In the genomic region with DNA sequence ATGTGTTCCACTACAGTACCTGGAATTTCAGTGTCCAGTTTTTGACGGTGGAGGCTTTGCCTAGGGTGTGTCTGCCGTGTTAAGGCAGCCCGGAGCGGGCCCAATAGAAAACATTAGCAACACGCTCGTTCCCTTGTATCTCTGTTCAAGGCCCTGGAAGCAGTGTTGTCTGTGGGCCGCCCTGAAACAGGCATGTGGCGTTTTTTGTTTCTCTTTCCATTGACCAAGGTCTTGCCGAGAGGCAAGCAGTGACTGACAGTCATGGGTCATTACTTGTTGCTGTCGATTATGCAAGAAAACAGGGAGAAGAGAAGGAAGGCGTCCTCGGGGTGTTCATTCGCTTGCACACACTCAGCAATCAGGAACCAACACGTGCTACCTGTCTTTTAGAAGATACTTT, we compare ENCODE assay signal across 19 cellular contexts.
"Had no signal": no experiment of that assay in that cellular context is flagged by ENCODE, and none has a peak within 500 bp of the region (broad histone marks: within the 10 kb centered on the region; RNA-seq: fewer than 3 reads in every experiment).

No MANE protein-coding gene starts in this region.

- FAIRE-seq: frontal cortex, islet of Langerhans, small intestine had no signal

- H3K9me3 ChIP-seq: colonic mucosa, lower lobe of right lung, stomach, thoracic aorta, transverse colon had no signal

- H3K4me3 ChIP-seq: colonic mucosa, heart left ventricle, left ventricle myocardium inferior, lower lobe of right lung, right atrium auricular region, stomach, thoracic aorta, transverse colon had no signal

- H3K27me3 ChIP-seq: colonic mucosa, heart left ventricle, right atrium auricular region, stomach, transverse colon had no signal

- H3K27ac ChIP-seq: colonic mucosa, heart left ventricle, left ventricle myocardium inferior, lower lobe of right lung, right atrium auricular region, stomach, thoracic aorta, transverse colon had no signal

- ATAC-seq: heart left ventricle, lower lobe of right lung, natural killer cell had no signal

- H3K36me3 ChIP-seq: colonic mucosa had no signal

- H3K4me1 ChIP-seq: colonic mucosa, heart left ventricle, left ventricle myocardium inferior, lower lobe of right lung, stomach, transverse colon had no signal

- DNase-seq: colonic mucosa; dermis blood vessel endothelial cell; erythroblast; heart left ventricle; hypothalamus; left ventricle myocardium inferior; lower lobe of right lung; natural killer cell; posterior cingulate gyrus; small intestine; stimulated activated CD4-positive, alpha-beta T cell treated with anti-CD3 and anti-CD28 coated beads, Interleukin-12 subunit alpha, Interleukin-12 subunit beta, amount 100 ng/mL, for 4 hours; stimulated activated naive CD4-positive, alpha-beta T cell; stomach; substantia nigra; transverse colon had no signal
